27 cellular contexts compared by ENCODE assay signal in genomic region chr2:130882111-130882510, GRCh38. TPM values are rescaled to one million over a fixed set of nuclear protein-coding genes. Genes with fewer than 3 reads are reported as not detected.
"Had no signal": no experiment of that assay in that cellular context is flagged by ENCODE, and none has a peak within 500 bp of the region (broad histone marks: within the 10 kb centered on the region; RNA-seq: fewer than 3 reads in every experiment).

No MANE protein-coding gene starts in this region.

- H3K4me1 Mint-ChIP-seq: activated CD4-positive, alpha-beta T cell treated with anti-CD3 and anti-CD28 coated beads, Interleukin-2, amount 10 ng/mL, durations not matched to agents 7 days and 5 days; activated T-helper 17 cell treated with anti-CD3 and anti-CD28 coated beads, Interleukin-2, amount 50 U/mL, for 72 hours; central memory CD8-positive, alpha-beta T cell; nephron; T-cell had no signal

- ATAC-seq: activated CD8-positive, alpha-beta T cell treated with anti-CD3 and anti-CD28 coated beads for 36 hours; activated T-helper 17 cell treated with anti-CD3 and anti-CD28 coated beads, Interleukin-2, amount 50 U/mL, for 72 hours; left ventricle myocardium superior; T-cell; upper lobe of right lung had no signal

- H3K27me3 ChIP-seq: adrenal gland, ascending aorta, brain microvascular endothelial cell, colonic mucosa, dorsolateral prefrontal cortex, hepatocyte, ovary, upper lobe of right lung had no signal

- H3K36me3 Mint-ChIP-seq: activated naive CD8-positive, alpha-beta T cell; T-cell had no signal

- H3K9me3 Mint-ChIP-seq: activated CD4-positive, alpha-beta T cell treated with anti-CD3 and anti-CD28 coated beads, Interleukin-2, amount 10 ng/mL, durations not matched to agents 7 days and 5 days; activated CD8-positive, alpha-beta T cell treated with anti-CD3 and anti-CD28 coated beads for 36 hours; activated T-cell treated with anti-CD3 and anti-CD28 coated beads, Interleukin-2, amount 50 U/mL, for 24 hours; activated T-helper 17 cell treated with anti-CD3 and anti-CD28 coated beads, Interleukin-2, amount 50 U/mL, for 72 hours; central memory CD8-positive, alpha-beta T cell; T-cell; T-helper 2 cell treated with Interferon-gamma antibody and Interleukin-4, amounts not matched to agents 5 μg/mL and 100 μg/mL, for 36 hours had no signal

- H3K4me2 ChIP-seq: hepatocyte had no signal

- H3K9me3 ChIP-seq: adrenal gland, ascending aorta, colonic mucosa, neutrophil, ovary, prostate gland, upper lobe of right lung had no signal

- H3K27ac Mint-ChIP-seq: activated CD4-positive, alpha-beta T cell treated with anti-CD3 and anti-CD28 coated beads, Interleukin-2, amount 10 ng/mL, durations not matched to agents 7 days and 5 days; activated CD8-positive, alpha-beta T cell treated with anti-CD3 and anti-CD28 coated beads for 36 hours; activated naive CD8-positive, alpha-beta T cell; activated T-cell treated with anti-CD3 and anti-CD28 coated beads, Interleukin-2, amount 50 U/mL, for 24 hours; activated T-helper 17 cell treated with anti-CD3 and anti-CD28 coated beads, Interleukin-2, amount 50 U/mL, for 72 hours; nephron; T-cell; T-helper 2 cell treated with Interferon-gamma antibody and Interleukin-4, amounts not matched to agents 5 μg/mL and 100 μg/mL, for 36 hours had no signal

- H3K27ac ChIP-seq: adrenal gland, ascending aorta, brain microvascular endothelial cell, colonic mucosa, dorsolateral prefrontal cortex, hepatocyte, neutrophil, ovary, prostate gland, upper lobe of right lung, WERI-Rb-1 had no signal

- H3K4me3 ChIP-seq: adrenal gland, ascending aorta, colonic mucosa, dorsolateral prefrontal cortex, hepatocyte, ovary, prostate gland, upper lobe of right lung had no signal

- H3K27me3 Mint-ChIP-seq: activated CD8-positive, alpha-beta T cell treated with anti-CD3 and anti-CD28 coated beads for 36 hours had no signal

- FAIRE-seq: frontal cortex, TTC549 had no signal

- DNase-seq: activated CD4-positive, alpha-beta T cell treated with anti-CD3 and anti-CD28 coated beads, Interleukin-2, amount 10 ng/mL, durations not matched to agents 7 days and 5 days; activated CD4-positive, CD25-positive, alpha-beta regulatory T cell treated with anti-CD3 and anti-CD28 coated beads, Interleukin-2, amount 50 U/mL, for 72 hours; activated CD8-positive, alpha-beta T cell treated with anti-CD3 and anti-CD28 coated beads for 36 hours; activated T-cell treated with anti-CD3 and anti-CD28 coated beads, Interleukin-2, amount 50 U/mL, for 24 hours; brain microvascular endothelial cell; colonic mucosa; glutamatergic neuron; left ventricle myocardium superior; ovary; stimulated activated CD4-positive, alpha-beta T cell treated with anti-CD3 and anti-CD28 coated beads, Interleukin-4, amount 100 ng/mL, for 24 hours; stimulated activated naive CD4-positive, alpha-beta T cell treated with Interleukin-2 at 50 U/mL for 16 hours; T-cell; upper lobe of right lung; WERI-Rb-1 had no signal

- H3K4me3 Mint-ChIP-seq: activated CD4-positive, alpha-beta T cell treated with anti-CD3 and anti-CD28 coated beads, Interleukin-2, amount 10 ng/mL, durations not matched to agents 7 days and 5 days; activated CD8-positive, alpha-beta T cell treated with anti-CD3 and anti-CD28 coated beads for 36 hours; activated naive CD8-positive, alpha-beta T cell; activated T-cell treated with anti-CD3 and anti-CD28 coated beads, Interleukin-2, amount 50 U/mL, for 24 hours; activated T-helper 17 cell treated with anti-CD3 and anti-CD28 coated beads, Interleukin-2, amount 50 U/mL, for 72 hours; central memory CD8-positive, alpha-beta T cell; nephron; T-cell; T-helper 2 cell treated with Interferon-gamma antibody and Interleukin-4, amounts not matched to agents 5 μg/mL and 100 μg/mL, for 36 hours had no signal

- H2AFZ ChIP-seq: hepatocyte had no signal

- H3K36me3 ChIP-seq: adrenal gland, ascending aorta, brain microvascular endothelial cell, colonic mucosa, neutrophil, ovary, prostate gland, upper lobe of right lung, WERI-Rb-1 had no signal

- H3K4me1 ChIP-seq: adrenal gland, ascending aorta, colonic mucosa, prostate gland, upper lobe of right lung had no signal

RNA-seq across cellular contexts. Expression of gene ARHGEF4, which starts 45.4 kb away (rescaled TPM):
- total RNA-seq: activated T-helper 17 cell treated with anti-CD3 and anti-CD28 coated beads, Interleukin-2, amount 50 U/mL, for 72 hours had no signal
